In genomic region chr3:197339841-197340520, GRCh38 we compare ENCODE assay signal across 12 cellular contexts. TPM values are rescaled to one million over a fixed set of nuclear protein-coding genes. Genes with fewer than 3 reads are reported as not detected.
DNase-seq lines count a peak whose midpoint lies in the region; ATAC-seq and TF ChIP-seq lines count a peak whose summit lies in the region.
"Had no signal": no experiment of that assay in that cellular context is flagged by ENCODE, and none has a peak within 500 bp of the region (broad histone marks: within the 10 kb centered on the region; RNA-seq: fewer than 3 reads in every experiment).

No MANE protein-coding gene starts in this region.

- H3K36me3 ChIP-seq in right atrium auricular region (no peaks in the 10 kb centered on the region), vagina (no peaks in the 10 kb centered on the region), left lung (no peaks in the 10 kb centered on the region)
- H3K36me3 ChIP-seq: upper lobe of right lung had no signal

- TF ChIP-seq POLR2A in vagina (IDR thresholded peaks at IDR 0.05): no peak

- intact Hi-C loops in Right ventricle myocardium superior (cut with DNase I): no loop called here
- intact Hi-C loops in left colon (cut with DNase I, micrococcal nuclease): no loop called here
- intact Hi-C loops in vagina (cut with DNase I): no loop called here
- intact Hi-C loops in left lung (cut with DNase I): no loop called here

- H3K9me3 ChIP-seq in right atrium auricular region: no peaks in the 10 kb centered on the region
- H3K9me3 ChIP-seq in vagina: no peaks in the 10 kb centered on the region
- H3K9me3 ChIP-seq in left lung: no peaks in the 10 kb centered on the region
- H3K9me3 ChIP-seq: upper lobe of right lung had no signal

- H3K4me1 ChIP-seq in right atrium auricular region: no peaks in the 10 kb centered on the region
- H3K4me1 ChIP-seq in vagina: peaks cover 15% of the 10 kb centered on the region
- no peaks in the 10 kb centered on the region for H3K4me1 ChIP-seq in left lung

- H3K27ac ChIP-seq in right atrium auricular region (no peak overlapping the region), vagina (peak overlapping the region; percentile 16), left lung (no peak overlapping the region)
- H3K27ac ChIP-seq: upper lobe of right lung had no signal

- ATAC-seq in Right ventricle myocardium superior (ENCODE audit: poor library complexity) (peak; percentile 34), left colon (peak; percentile 96), HG03354 (IDR thresholded peaks at IDR 0.05; ENCODE audit: poor library complexity, severe bottlenecking, unreplicated experiment) (no peak), left lung (no peak)
- ATAC-seq: upper lobe of right lung had no signal

- no peaks in the 10 kb centered on the region for H3K27me3 ChIP-seq in right atrium auricular region
- no peaks in the 10 kb centered on the region for H3K27me3 ChIP-seq in vagina
- H3K27me3 ChIP-seq in left lung: no peaks in the 10 kb centered on the region
- H3K27me3 ChIP-seq: upper lobe of right lung had no signal

- DNase-seq in Right ventricle myocardium superior (no peak), right atrium auricular region (ENCODE audit: low spot score) (no peak), choroid plexus epithelial cell (ENCODE audit: low read depth) (peak; percentile 86), left colon (peak; percentile 15 to 36), vagina (ENCODE audit: extremely low spot score in 2 of 2) (no peak), left lung (no peak)
- DNase-seq in activated CD4-positive, alpha-beta T cell treated with anti-CD3 and anti-CD28 coated beads for 48 hours: no peak
- DNase-seq: activated T-cell treated with anti-CD3 and anti-CD28 coated beads, Interleukin-2, amount 50 U/mL, for 48 hours; dermis blood vessel endothelial cell; NCI-H82; upper lobe of right lung had no signal

- H3K4me3 ChIP-seq in right atrium auricular region: no peak overlapping the region
- H3K4me3 ChIP-seq in choroid plexus epithelial cell (ENCODE audit: low read depth, low read length): no peak overlapping the region
- H3K4me3 ChIP-seq in vagina: no peak overlapping the region
- no peak overlapping the region for H3K4me3 ChIP-seq in left lung
- H3K4me3 ChIP-seq: upper lobe of right lung had no signal

- no peak for TF ChIP-seq CTCF in right atrium auricular region (IDR thresholded peaks at IDR 0.05)
- no peak for TF ChIP-seq CTCF in choroid plexus epithelial cell (conservative IDR thresholded peaks at IDR 0.05; ENCODE audit: low read depth, low read length)
- TF ChIP-seq CTCF in vagina (IDR thresholded peaks at IDR 0.05): no peak
- TF ChIP-seq CTCF in left lung (IDR thresholded peaks at IDR 0.05): no peak

RNA-seq across cellular contexts. Expression of gene DLG1, which starts 41.6 kb away (rescaled TPM):
- 40.7 TPM for total RNA-seq in Right ventricle myocardium superior
- total RNA-seq in right atrium auricular region: 10 to 100 TPM; 24.4 to 49.9 TPM
- 100 to 1,000 TPM; 129 to 145 TPM for total RNA-seq in left colon
- 115 TPM for total RNA-seq in vagina
- 10 to 100 TPM; 71.0 to 82.7 TPM for total RNA-seq in left lung

Comparison
In these comparisons a context has a peak if more than half of its experiments do, and no peak if none do; other contexts are left out.
1. ATAC-seq: peak in Right ventricle myocardium superior (single experiment) and left colon (single experiment); none in HG03354 (single experiment) and left lung (single experiment).
2. DNase-seq: peak in choroid plexus epithelial cell (single experiment) and left colon (2 of 2); none in Right ventricle myocardium superior (single experiment), right atrium auricular region (single experiment), vagina (0 of 2), left lung (0 of 2) and activated CD4-positive, alpha-beta T cell treated with anti-CD3 and anti-CD28 coated beads for 48 hours (single experiment).